13 cellular contexts compared by ENCODE assay signal in genomic region chr16:66979011-66979717, GRCh38. TPM values are rescaled to one million over a fixed set of nuclear protein-coding genes. Genes with fewer than 3 reads are reported as not detected.
A peak's percentile ranks its signal among the peaks of the same experiment; 100 is the strongest.
DNase-seq lines count a peak whose midpoint lies in the region; ATAC-seq and TF ChIP-seq lines count a peak whose summit lies in the region.
"Had no signal": no experiment of that assay in that cellular context is flagged by ENCODE, and none has a peak within 500 bp of the region (broad histone marks: within the 10 kb centered on the region; RNA-seq: fewer than 3 reads in every experiment).

No MANE protein-coding gene starts in this region.

- H3K27me3 ChIP-seq in lower lobe of right lung (ENCODE audit: low read depth), result no peaks in the 10 kb centered on the region

- H3K27ac Mint-ChIP-seq in activated CD8-positive, alpha-beta T cell treated with anti-CD3 and anti-CD28 coated beads, Interleukin-2, amount 10 ng/mL, durations not matched to agents 7 days and 5 days, result peak overlapping the region; percentile 61
- H3K27ac Mint-ChIP-seq: neural progenitor cell; stimulated activated naive CD8-positive, alpha-beta T cell treated with anti-CD3 and anti-CD28 coated beads, Interleukin-15, amount 100 ng/mL, for 72 hours had no signal

- peaks cover 4% of the 10 kb centered on the region for H3K36me3 Mint-ChIP-seq in activated CD8-positive, alpha-beta T cell treated with anti-CD3 and anti-CD28 coated beads, Interleukin-2, amount 10 ng/mL, durations not matched to agents 7 days and 5 days (ENCODE audit: low read depth)
- H3K36me3 Mint-ChIP-seq: neural progenitor cell had no signal

- H3K4me1 Mint-ChIP-seq in activated CD8-positive, alpha-beta T cell treated with anti-CD3 and anti-CD28 coated beads, Interleukin-2, amount 10 ng/mL, durations not matched to agents 7 days and 5 days (ENCODE audit: low read depth), result peaks cover 70% of the 10 kb centered on the region

- no peaks in the 10 kb centered on the region for H3K36me3 ChIP-seq in lower lobe of right lung
- H3K36me3 ChIP-seq: neural progenitor cell had no signal

- TF ChIP-seq CTCF in lower lobe of right lung (IDR thresholded peaks at IDR 0.05), result no peak

- DNase-seq in Daoy (ENCODE audit: low read depth) (peak; percentile 30), lower lobe of right lung (peak; percentile 76), erythroblast (lab: John Stamatoyannopoulos, UW) (no peak), MV-4-11 (lab: John Stamatoyannopoulos, UW) (no peak)
- no peak for DNase-seq in activated CD8-positive, alpha-beta T cell treated with anti-CD3 and anti-CD28 coated beads, Interleukin-2, amount 10 ng/mL, durations not matched to agents 7 days and 5 days
- DNase-seq in effector CD8-positive, alpha-beta T cell (lab: John Stamatoyannopoulos, UW), result no peak
- DNase-seq: activated effector memory CD4-positive, alpha-beta T cell treated with anti-CD3 and anti-CD28 coated beads, Interleukin-2, amount 50 U/mL, for 16 hours; H7; RPMI8226; stimulated activated naive CD8-positive, alpha-beta T cell treated with anti-CD3 and anti-CD28 coated beads, Interleukin-15, amount 100 ng/mL, for 72 hours had no signal

- CTCF ChIA-PET in activated CD8-positive, alpha-beta T cell treated with anti-CD3 and anti-CD28 coated beads, Interleukin-2, amount 10 ng/mL, durations not matched to agents 7 days and 5 days (lab: Charles Lee), result interaction anchor here (0.7 to 7.5 kb wide), 8 partner anchors 28 to 207 kb away, joined by 3 to 95 read pairs (median 15); partner anchors contain the start of genes FBXL8 and TRADD

- H3K27me3 Mint-ChIP-seq in activated CD8-positive, alpha-beta T cell treated with anti-CD3 and anti-CD28 coated beads, Interleukin-2, amount 10 ng/mL, durations not matched to agents 7 days and 5 days (ENCODE audit: low read depth), result no peaks in the 10 kb centered on the region
- H3K27me3 Mint-ChIP-seq: central memory CD8-positive, alpha-beta T cell had no signal

- no peak overlapping the region for H3K4me3 Mint-ChIP-seq in activated CD8-positive, alpha-beta T cell treated with anti-CD3 and anti-CD28 coated beads, Interleukin-2, amount 10 ng/mL, durations not matched to agents 7 days and 5 days
- H3K4me3 Mint-ChIP-seq: central memory CD8-positive, alpha-beta T cell; neural progenitor cell; stimulated activated naive CD8-positive, alpha-beta T cell treated with anti-CD3 and anti-CD28 coated beads, Interleukin-15, amount 100 ng/mL, for 72 hours had no signal

- H3K4me3 ChIP-seq in lower lobe of right lung, result no peak overlapping the region
- H3K4me3 ChIP-seq: neural progenitor cell had no signal

- POLR2A ChIA-PET in activated CD8-positive, alpha-beta T cell treated with anti-CD3 and anti-CD28 coated beads, Interleukin-2, amount 10 ng/mL, durations not matched to agents 7 days and 5 days (lab: Charles Lee), result interaction anchor here (1.0 to 2.0 kb wide), 2 partner anchors 35 to 181 kb away, joined by 4 to 15 read pairs; partner anchors contain the start of genes FBXL8 and TRADD

- no peak for ATAC-seq in activated CD8-positive, alpha-beta T cell treated with anti-CD3 and anti-CD28 coated beads, Interleukin-2, amount 10 ng/mL, durations not matched to agents 7 days and 5 days
- peak; percentile 70 to 75 for ATAC-seq in lower lobe of right lung
- ATAC-seq: stimulated activated naive CD8-positive, alpha-beta T cell treated with anti-CD3 and anti-CD28 coated beads, Interleukin-15, amount 100 ng/mL, for 72 hours had no signal

- no peak for TF ChIP-seq POLR2A in erythroblast (IDR thresholded peaks at IDR 0.05; ENCODE audit: low read length)

- H3K9me3 ChIP-seq in lower lobe of right lung, result no peaks in the 10 kb centered on the region

- H3K9me3 Mint-ChIP-seq in activated CD8-positive, alpha-beta T cell treated with anti-CD3 and anti-CD28 coated beads, Interleukin-2, amount 10 ng/mL, durations not matched to agents 7 days and 5 days (ENCODE audit: insufficient read depth), result no peaks in the 10 kb centered on the region
- H3K9me3 Mint-ChIP-seq: central memory CD8-positive, alpha-beta T cell; neural progenitor cell; stimulated activated naive CD8-positive, alpha-beta T cell treated with anti-CD3 and anti-CD28 coated beads, Interleukin-15, amount 100 ng/mL, for 72 hours had no signal

- intact Hi-C loops in lower lobe of right lung (cut with DNase I), result loop anchor here (10.0 kb wide), 1 partner anchor 176 kb away; the partner anchor contains the start of genes B3GNT9, FBXL8 and TRADD

- no peak overlapping the region for H3K27ac ChIP-seq in lower lobe of right lung
- H3K27ac ChIP-seq: neural progenitor cell had no signal

- H3K4me1 ChIP-seq in lower lobe of right lung, result peaks cover 12% of the 10 kb centered on the region
- H3K4me1 ChIP-seq: neural progenitor cell had no signal

RNA-seq across cellular contexts. Expression of gene CES4A, which starts 9.2 kb away (rescaled TPM):
- total RNA-seq in Daoy (2014; rRNA removed; shearing (Covaris generic)), result not detected in 2 replicates
- total RNA-seq in activated CD8-positive, alpha-beta T cell treated with anti-CD3 and anti-CD28 coated beads, Interleukin-2, amount 10 ng/mL, durations not matched to agents 7 days and 5 days, result 10 to 100 TPM; 10.5 to 12.0 TPM
- 14.8 TPM for total RNA-seq in lower lobe of right lung
- total RNA-seq: NCI-H460 had no signal

RNA-seq across cellular contexts. Expression of gene CES3, which starts 18.1 kb away (rescaled TPM):
- total RNA-seq in Daoy (2014; rRNA removed; shearing (Covaris generic)), result 0.29 TPM in 1 of 2 replicates, not detected in the other
- total RNA-seq in activated CD8-positive, alpha-beta T cell treated with anti-CD3 and anti-CD28 coated beads, Interleukin-2, amount 10 ng/mL, durations not matched to agents 7 days and 5 days, result 1 to 10 TPM; 2.4 to 4.3 TPM
- 2.5 TPM for total RNA-seq in lower lobe of right lung

RNA-seq across cellular contexts. Expression of gene CES2, which starts 43.8 kb away (rescaled TPM):
- total RNA-seq in Daoy (2014; rRNA removed; shearing (Covaris generic)), result 10.3 and 12.0 TPM in 2 replicates
- 10 to 100 TPM; 29.7 to 34.0 TPM for total RNA-seq in activated CD8-positive, alpha-beta T cell treated with anti-CD3 and anti-CD28 coated beads, Interleukin-2, amount 10 ng/mL, durations not matched to agents 7 days and 5 days
- 35.1 TPM for total RNA-seq in lower lobe of right lung

RNA-seq across cellular contexts. Expression of gene CIAO2B, which starts 45.0 kb away (rescaled TPM):
- 127 and 129 TPM in 2 replicates for total RNA-seq in Daoy (2014; rRNA removed; shearing (Covaris generic))
- total RNA-seq in activated CD8-positive, alpha-beta T cell treated with anti-CD3 and anti-CD28 coated beads, Interleukin-2, amount 10 ng/mL, durations not matched to agents 7 days and 5 days, result 100 to 1,000 TPM; 115 to 126 TPM
- 76.8 TPM for total RNA-seq in lower lobe of right lung

RNA-seq across cellular contexts. Expression of gene CBFB, which starts 49.8 kb away (rescaled TPM):
- 94.9 and 115 TPM in 2 replicates for total RNA-seq in Daoy (2014; rRNA removed; shearing (Covaris generic))
- 100 to 1,000 TPM; 235 to 241 TPM for total RNA-seq in activated CD8-positive, alpha-beta T cell treated with anti-CD3 and anti-CD28 coated beads, Interleukin-2, amount 10 ng/mL, durations not matched to agents 7 days and 5 days
- 46.9 TPM for total RNA-seq in lower lobe of right lung

Comparison
In these comparisons a context has a peak if more than half of its experiments do, and no peak if none do; other contexts are left out.
1. DNase-seq: peak in Daoy (single experiment) and lower lobe of right lung (single experiment); none in activated CD8-positive, alpha-beta T cell treated with anti-CD3 and anti-CD28 coated beads, Interleukin-2, amount 10 ng/mL, durations not matched to agents 7 days and 5 days (single experiment), erythroblast (0 of 2), MV-4-11 (single experiment) and effector CD8-positive, alpha-beta T cell (single experiment).
2. RNA of gene CES4A, which starts 9.2 kb away (total RNA-seq): 14.8 TPM in lower lobe of right lung (single experiment) and 10.5 to 12.0 TPM in activated CD8-positive, alpha-beta T cell treated with anti-CD3 and anti-CD28 coated beads, Interleukin-2, amount 10 ng/mL, durations not matched to agents 7 days and 5 days; not detected in Daoy; every median in the first group is over 10 times any median in the second.